8 cellular contexts compared by ENCODE assay signal in genomic region chr14:77208266-77208978, GRCh38. TPM values are rescaled to one million over a fixed set of nuclear protein-coding genes. Genes with fewer than 3 reads are reported as not detected.
DNase-seq lines count a peak whose midpoint lies in the region; ATAC-seq and TF ChIP-seq lines count a peak whose summit lies in the region.

No MANE protein-coding gene starts in this region.

- H3K9ac ChIP-seq in SK-N-SH, result no peak overlapping the region

- H3K36me3 ChIP-seq in SK-N-SH (replicated peaks in 1 of 2; ENCODE audit: control insufficient read depth in 1 of 2, insufficient read depth in 2 of 2, low read length in 1 of 2) (no peaks in the 10 kb centered on the region), spleen (no peaks in the 10 kb centered on the region)

- POLR2A ChIA-PET in SK-N-SH (lab: Yijun Ruan, JAX), result no interaction called here

- H3K9me2 ChIP-seq in SK-N-SH, result no peaks in the 10 kb centered on the region

- no peak for TF ChIP-seq CTCF in SK-N-SH (IDR thresholded peaks at IDR 0.05)
- TF ChIP-seq CTCF in spleen (IDR thresholded peaks at IDR 0.05 in 8 of 11, conservative IDR thresholded peaks at IDR 0.05 in 3 of 11), result no peak

- TF ChIP-seq EP300 in SK-N-SH (IDR thresholded peaks at IDR 0.05; ENCODE audit: borderline replicate concordance in 1 of 2, low read depth in 1 of 2, low read length in 1 of 2), result no peak

- no peak for TF ChIP-seq RAD21 in SK-N-SH (IDR thresholded peaks at IDR 0.05; ENCODE audit: low read length)

- no peaks in the 10 kb centered on the region for H3K9me3 ChIP-seq in SK-N-SH
- no peaks in the 10 kb centered on the region for H3K9me3 ChIP-seq in spleen

- no peak overlapping the region for H2AFZ ChIP-seq in SK-N-SH (ENCODE audit: low read depth)

- no peak for TF ChIP-seq POLR2A in spleen (IDR thresholded peaks at IDR 0.05)

- H3K4me2 ChIP-seq in SK-N-SH, result no peak overlapping the region

- H4K20me1 ChIP-seq in SK-N-SH (ENCODE audit: insufficient read depth), result no peaks in the 10 kb centered on the region

- no peak for ATAC-seq in HG02763 (IDR thresholded peaks at IDR 0.05; ENCODE audit: unreplicated experiment)
- no peak for ATAC-seq in GM21360 (IDR thresholded peaks at IDR 0.05; ENCODE audit: unreplicated experiment)

- H3K27me3 ChIP-seq in SK-N-SH (ENCODE audit: insufficient read depth) (no peaks in the 10 kb centered on the region), spleen (replicated peaks in 1 of 7) (peaks cover 0 to 22% (median 0%) of the 10 kb centered on the region in 7 donors)

- H3K4me1 ChIP-seq in SK-N-SH (ENCODE audit: control insufficient read depth in 1 of 2, insufficient read depth in 2 of 2, low read depth in 1 of 2, low read length in 1 of 2) (peaks cover 0 to 23% of the 10 kb centered on the region in 2 experiments; a peak in 1 of 4 replicates), spleen (no peaks in the 10 kb centered on the region)

- no peaks in the 10 kb centered on the region for H3F3A ChIP-seq in SK-N-SH (replicated peaks; ENCODE audit: insufficient read depth)

- intact Hi-C loops in spleen (cut with DNase I; ENCODE audit: low total_unique reads), result no loop called here

- CTCF ChIA-PET in SK-N-SH (lab: Yijun Ruan, JAX), result interaction anchor here (1.1 to 11.9 kb wide), 8 partner anchors 10 to 107 kb away, joined by 3 to 153 read pairs (median 6); partner anchors contain the start of gene TMEM63C

- H3K79me2 ChIP-seq in SK-N-SH (ENCODE audit: insufficient read depth), result no peaks in the 10 kb centered on the region

- H3K4me3 ChIP-seq in SK-N-SH (ENCODE audit: low read depth in 2 of 2, low read length in 1 of 2) (no peak overlapping the region), spleen (no peak overlapping the region)

- H3K27ac ChIP-seq in SK-N-SH (ENCODE audit: low read depth in 2 of 2, low read length in 1 of 2) (no peak overlapping the region; a peak in 1 of 4 replicates), spleen (no peak overlapping the region)

- DNase-seq in Ammon's horn (ENCODE audit: low spot score) (peak; percentile 81), HS-27A (ENCODE audit: low read depth) (peak; percentile 26), SK-N-SH (peak; percentile 39), amygdala (lab: John Stamatoyannopoulos, UW) (peak in 45 of 56 donors; percentile 10 to 71 (median 41)), hepatic stellate cell (ENCODE audit: low spot score) (peak; percentile 72), spleen (peak; percentile 82)

- WGBS in SK-N-SH (ENCODE audit: low lambda C conversion rate), result 62% methylated on average over 7 of the region's 10 CpGs
- 28 to 40% (median 37%) methylated on average over 7 to 10 of the region's 10 CpGs for WGBS in spleen, 5 donors

TF ChIP-seq in SK-N-SH, 30 proteins besides CTCF, POLR2A, EP300 and RAD21:
- TF ChIP-seq, protein P1, sequence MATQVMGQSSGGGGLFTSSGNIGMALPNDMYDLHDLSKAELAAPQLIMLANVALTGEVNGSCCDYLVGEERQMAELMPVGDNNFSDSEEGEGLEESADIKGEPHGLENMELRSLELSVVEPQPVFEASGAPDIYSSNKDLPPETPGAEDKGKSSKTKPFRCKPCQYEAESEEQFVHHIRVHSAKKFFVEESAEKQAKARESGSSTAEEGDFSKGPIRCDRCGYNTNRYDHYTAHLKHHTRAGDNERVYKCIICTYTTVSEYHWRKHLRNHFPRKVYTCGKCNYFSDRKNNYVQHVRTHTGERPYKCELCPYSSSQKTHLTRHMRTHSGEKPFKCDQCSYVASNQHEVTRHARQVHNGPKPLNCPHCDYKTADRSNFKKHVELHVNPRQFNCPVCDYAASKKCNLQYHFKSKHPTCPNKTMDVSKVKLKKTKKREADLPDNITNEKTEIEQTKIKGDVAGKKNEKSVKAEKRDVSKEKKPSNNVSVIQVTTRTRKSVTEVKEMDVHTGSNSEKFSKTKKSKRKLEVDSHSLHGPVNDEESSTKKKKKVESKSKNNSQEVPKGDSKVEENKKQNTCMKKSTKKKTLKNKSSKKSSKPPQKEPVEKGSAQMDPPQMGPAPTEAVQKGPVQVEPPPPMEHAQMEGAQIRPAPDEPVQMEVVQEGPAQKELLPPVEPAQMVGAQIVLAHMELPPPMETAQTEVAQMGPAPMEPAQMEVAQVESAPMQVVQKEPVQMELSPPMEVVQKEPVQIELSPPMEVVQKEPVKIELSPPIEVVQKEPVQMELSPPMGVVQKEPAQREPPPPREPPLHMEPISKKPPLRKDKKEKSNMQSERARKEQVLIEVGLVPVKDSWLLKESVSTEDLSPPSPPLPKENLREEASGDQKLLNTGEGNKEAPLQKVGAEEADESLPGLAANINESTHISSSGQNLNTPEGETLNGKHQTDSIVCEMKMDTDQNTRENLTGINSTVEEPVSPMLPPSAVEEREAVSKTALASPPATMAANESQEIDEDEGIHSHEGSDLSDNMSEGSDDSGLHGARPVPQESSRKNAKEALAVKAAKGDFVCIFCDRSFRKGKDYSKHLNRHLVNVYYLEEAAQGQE (IDR thresholded peaks at IDR 0.05; ENCODE audit: low read depth, low read length), result peak; percentile 99
- TF ChIP-seq, protein P2, sequence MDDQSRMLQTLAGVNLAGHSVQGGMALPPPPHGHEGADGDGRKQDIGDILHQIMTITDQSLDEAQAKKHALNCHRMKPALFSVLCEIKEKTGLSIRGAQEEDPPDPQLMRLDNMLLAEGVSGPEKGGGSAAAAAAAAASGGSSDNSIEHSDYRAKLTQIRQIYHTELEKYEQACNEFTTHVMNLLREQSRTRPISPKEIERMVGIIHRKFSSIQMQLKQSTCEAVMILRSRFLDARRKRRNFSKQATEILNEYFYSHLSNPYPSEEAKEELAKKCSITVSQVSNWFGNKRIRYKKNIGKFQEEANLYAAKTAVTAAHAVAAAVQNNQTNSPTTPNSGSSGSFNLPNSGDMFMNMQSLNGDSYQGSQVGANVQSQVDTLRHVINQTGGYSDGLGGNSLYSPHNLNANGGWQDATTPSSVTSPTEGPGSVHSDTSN (IDR thresholded peaks at IDR 0.05), result no peak
- 0 out of 2 replicates have a peak, but pooled peaks have one; percentile 19 for TF ChIP-seq TEAD4 (IDR thresholded peaks at IDR 0.05; ENCODE audit: borderline replicate concordance, insufficient read depth)
- no peak for TF ChIP-seq RFX5 (IDR thresholded peaks at IDR 0.05; ENCODE audit: low read length)
- no peak for TF ChIP-seq CHD2 (IDR thresholded peaks at IDR 0.05; ENCODE audit: low read length, partially characterized antibody)
- no peak for TF ChIP-seq TCF12 (IDR thresholded peaks at IDR 0.05)

RNA-seq across cellular contexts. Expression of gene TMEM63C, which starts 26.8 kb away (rescaled TPM):
- polyA plus RNA-seq in SK-N-SH (2012; rRNA removed) (0.25 and 0.52 TPM in 2 replicates), spleen (1 to 10 TPM in 1 of 3 donors, under 1 TPM in 2; 0.20 to 2.4 (median 0.24) TPM)
- polyA plus RNA-seq in SK-N-SH (2012; cell fraction: cytosol; rRNA removed), result 0.31 and 0.37 TPM in 2 replicates
- 0.40 and 0.77 TPM in 2 replicates for polyA plus RNA-seq in SK-N-SH (2012; cell fraction: nucleus; rRNA removed)
- total RNA-seq in spleen, result 10 to 100 TPM in 2 of 7 donors, 1 to 10 TPM in 5; 2.8 to 13.4 (median 8.7) TPM

Comparison
In these comparisons a context has a peak if more than half of its experiments do, and no peak if none do; other contexts are left out.
1. DNase-seq: peak in every context shown above with its lines; median percentile 82 in spleen; 81 in Ammon's horn; 72 in hepatic stellate cell; 41 in amygdala; 39 in SK-N-SH; 26 in HS-27A.